Comparison of ENCODE assay signal across 10 cellular contexts in the genomic region with DNA sequence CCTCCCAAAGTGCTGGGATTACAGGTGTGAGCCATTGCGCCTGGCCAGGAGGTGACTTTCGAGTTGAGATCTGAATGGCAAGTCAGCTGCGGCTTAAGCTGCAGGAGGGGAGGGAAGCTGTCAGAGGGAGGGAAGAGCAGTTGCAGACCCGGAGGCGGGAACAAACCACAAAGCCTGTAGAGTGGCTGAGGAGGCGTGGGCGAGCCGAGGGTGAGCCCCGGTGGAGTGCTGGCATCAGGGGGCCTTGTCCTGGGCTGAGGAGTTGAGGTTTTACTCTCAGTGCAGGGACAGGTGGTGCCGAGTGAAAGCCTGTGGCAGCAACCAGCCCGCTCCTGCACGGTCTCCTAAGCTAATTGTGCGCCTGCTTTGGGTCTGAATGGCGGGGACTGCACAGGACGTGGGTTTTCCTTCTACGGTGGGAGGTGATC. TPM values are rescaled to one million over a fixed set of nuclear protein-coding genes. Genes with fewer than 3 reads are reported as not detected.
A peak's percentile ranks its signal among the peaks of the same experiment; 100 is the strongest.
DNase-seq lines count a peak whose midpoint lies in the region; ATAC-seq and TF ChIP-seq lines count a peak whose summit lies in the region.
"Had no signal": no experiment of that assay in that cellular context is flagged by ENCODE, and none has a peak within 500 bp of the region (broad histone marks: within the 10 kb centered on the region; RNA-seq: fewer than 3 reads in every experiment).

No MANE protein-coding gene starts in this region.

- no peak overlapping the region for H3K4me2 ChIP-seq in neuronal stem cell (ENCODE audit: insufficient read depth, low read length, poor library complexity, severe bottlenecking)
- no peak overlapping the region for H3K4me2 ChIP-seq in SK-N-SH

- no peaks in the 10 kb centered on the region for H3K9me2 ChIP-seq in SK-N-SH

- no peaks in the 10 kb centered on the region for H3F3A ChIP-seq in SK-N-SH (replicated peaks; ENCODE audit: insufficient read depth)

- no peak overlapping the region for H2BK5ac ChIP-seq in neuronal stem cell (ENCODE audit: low read length)

- no CpG with 5 or more reads among the region's 16 CpGs for WGBS in neuronal stem cell (ENCODE audit: extremely low coverage in 2 of 2, insufficient read length in 2 of 2, insufficient replicate concordance in 1 of 2), 2 donors
- WGBS in tibial nerve, 2 donors = 41 to 60% methylated on average over 16 of the region's 16 CpGs
- 88% methylated on average over 16 of the region's 16 CpGs for WGBS in SK-N-SH (ENCODE audit: low lambda C conversion rate)

- H3K27me3 ChIP-seq in neuronal stem cell (ENCODE audit: control insufficient read depth in 3 of 3, insufficient read depth in 3 of 3, low read depth in 1 of 3, low read length in 3 of 3) = no peaks in the 10 kb centered on the region
- H3K27me3 ChIP-seq in tibial nerve = no peaks in the 10 kb centered on the region
- H3K27me3 ChIP-seq in SK-N-SH (ENCODE audit: insufficient read depth) = no peaks in the 10 kb centered on the region
- H3K27me3 ChIP-seq: upper lobe of left lung had no signal

- H3K36me3 ChIP-seq in neuronal stem cell (replicated peaks in 1 of 2; ENCODE audit: control insufficient read depth in 2 of 2, insufficient read depth in 2 of 2, low read length in 2 of 2) = no peaks in the 10 kb centered on the region
- peaks cover 0 to 3% (median 0%) of the 10 kb centered on the region in 3 donors for H3K36me3 ChIP-seq in tibial nerve
- H3K36me3 ChIP-seq in SK-N-SH (replicated peaks in 1 of 2; ENCODE audit: control insufficient read depth in 1 of 2, insufficient read depth in 2 of 2, low read length in 1 of 2) = no peaks in the 10 kb centered on the region
- H3K36me3 ChIP-seq: upper lobe of left lung had no signal

- H4K8ac ChIP-seq in neuronal stem cell (ENCODE audit: low read depth, low read length) = no peak overlapping the region

- H3K27ac ChIP-seq in neuronal stem cell (replicated peaks; ENCODE audit: low read length) (no peak overlapping the region), tibial nerve (no peak overlapping the region), SK-N-SH (ENCODE audit: low read depth in 2 of 2, low read length in 1 of 2) (no peak overlapping the region)

- no peak overlapping the region for H2BK15ac ChIP-seq in neuronal stem cell (ENCODE audit: low read length)

- peak overlapping the region; percentile 80 for H3K23ac ChIP-seq in neuronal stem cell (ENCODE audit: low read depth, low read length, poor library complexity)

- no peak for TF ChIP-seq POLR2A in tibial nerve (IDR thresholded peaks at IDR 0.05)

- H3K4ac ChIP-seq in neuronal stem cell (ENCODE audit: low read length) = no peak overlapping the region

- no peak overlapping the region for H2AK5ac ChIP-seq in neuronal stem cell (ENCODE audit: low read depth, low read length)

- TF ChIP-seq CTCF in tibial nerve (IDR thresholded peaks at IDR 0.05) = no peak
- no peak for TF ChIP-seq CTCF in SK-N-SH (IDR thresholded peaks at IDR 0.05)

- H2AFZ ChIP-seq in neuronal stem cell (ENCODE audit: low read length) (no peak overlapping the region), SK-N-SH (ENCODE audit: low read depth) (no peak overlapping the region)

- peak overlapping the region; percentile 38 for H3K14ac ChIP-seq in neuronal stem cell (ENCODE audit: low read length)

- no peak overlapping the region for H2BK120ac ChIP-seq in neuronal stem cell (ENCODE audit: low read depth, low read length)

- ATAC-seq in GM19395 (IDR thresholded peaks at IDR 0.05; ENCODE audit: unreplicated experiment) (peak; percentile 47), GM21360 (IDR thresholded peaks at IDR 0.05; ENCODE audit: unreplicated experiment) (no peak), GM19467 (IDR thresholded peaks at IDR 0.05; ENCODE audit: unreplicated experiment) (no peak)

- peak overlapping the region; percentile 60 for H3K9ac ChIP-seq in neuronal stem cell (ENCODE audit: low read depth, low read length, poor library complexity)
- H3K9ac ChIP-seq in SK-N-SH = no peak overlapping the region

- TF ChIP-seq EP300 in tibial nerve (IDR thresholded peaks at IDR 0.05) (no peak), SK-N-SH (IDR thresholded peaks at IDR 0.05; ENCODE audit: borderline replicate concordance in 1 of 2, low read depth in 1 of 2, low read length in 1 of 2) (no peak)

- H3K9me3 ChIP-seq in neuronal stem cell (replicated peaks in 1 of 2; ENCODE audit: control insufficient read depth in 2 of 2, insufficient read depth in 1 of 2, low read depth in 1 of 2, low read length in 2 of 2) = peaks cover 0 to 2% of the 10 kb centered on the region in 2 donors
- H3K9me3 ChIP-seq in tibial nerve = no peaks in the 10 kb centered on the region
- H3K9me3 ChIP-seq in SK-N-SH = no peaks in the 10 kb centered on the region
- H3K9me3 ChIP-seq: upper lobe of left lung had no signal

- POLR2A ChIA-PET in SK-N-SH (lab: Yijun Ruan, JAX) = no interaction called here

- H3K18ac ChIP-seq in neuronal stem cell (ENCODE audit: low read length) = no peak overlapping the region

- CTCF ChIA-PET in SK-N-SH (lab: Yijun Ruan, JAX) = no interaction called here

- H3K4me3 ChIP-seq in neuronal stem cell (ENCODE audit: low read length in 2 of 2) = no peak overlapping the region
- H3K4me3 ChIP-seq in tibial nerve = no peak overlapping the region
- no peak overlapping the region for H3K4me3 ChIP-seq in SK-N-SH (ENCODE audit: low read depth in 2 of 2, low read length in 1 of 2)
- H3K4me3 ChIP-seq: upper lobe of left lung had no signal

- H3K79me2 ChIP-seq in SK-N-SH (ENCODE audit: insufficient read depth) = peaks cover 89% of the 10 kb centered on the region

- H4K91ac ChIP-seq in neuronal stem cell (ENCODE audit: low read depth, low read length, poor library complexity) = no peak overlapping the region

- DNase-seq in NCI-H345 (lab: John Stamatoyannopoulos, UW) (peak; percentile 77), activated T-cell treated with anti-CD3 and anti-CD28 coated beads for 24 hours (ENCODE audit: low read depth) (peak; percentile 55), neuronal stem cell (ENCODE audit: low spot score) (no peak), tibial nerve (ENCODE audit: low spot score in 2 of 2) (no peak), SK-N-SH (no peak)

- peaks cover 96% of the 10 kb centered on the region for H4K20me1 ChIP-seq in SK-N-SH (ENCODE audit: insufficient read depth)

- H3K4me1 ChIP-seq in neuronal stem cell (ENCODE audit: control insufficient read depth in 2 of 2, insufficient read depth in 1 of 2, low read depth in 1 of 2, low read length in 2 of 2) (peaks cover 16 to 21% of the 10 kb centered on the region in 2 donors), tibial nerve (peaks cover 0 to 40% (median 14%) of the 10 kb centered on the region in 4 donors), SK-N-SH (ENCODE audit: control insufficient read depth in 1 of 2, insufficient read depth in 2 of 2, low read depth in 1 of 2, low read length in 1 of 2) (peaks cover 0 to 7% of the 10 kb centered on the region in 2 experiments; a peak in 1 of 4 replicates)

- peaks cover 43% of the 10 kb centered on the region for H3K79me1 ChIP-seq in neuronal stem cell (ENCODE audit: low read depth, low read length)

- no peak for TF ChIP-seq RAD21 in SK-N-SH (IDR thresholded peaks at IDR 0.05; ENCODE audit: low read length)

- H2BK12ac ChIP-seq in neuronal stem cell (ENCODE audit: low read length) = no peak overlapping the region

TF ChIP-seq in SK-N-SH, 30 proteins besides CTCF, POLR2A, EP300 and RAD21 (continues in another document):
- TF ChIP-seq ELF1 (IDR thresholded peaks at IDR 0.05) (no peak), GABPA (IDR thresholded peaks at IDR 0.05; ENCODE audit: low read depth) (no peak), RXRA (IDR thresholded peaks at IDR 0.05; ENCODE audit: borderline replicate concordance, low read depth) (no peak), TCF12 (IDR thresholded peaks at IDR 0.05) (no peak), FOXM1 (IDR thresholded peaks at IDR 0.05; ENCODE audit: low read depth) (no peak), PBX3 (IDR thresholded peaks at IDR 0.05) (no peak), NFIC (IDR thresholded peaks at IDR 0.05; ENCODE audit: borderline replicate concordance) (no peak), FOSL2 (IDR thresholded peaks at IDR 0.05; ENCODE audit: borderline replicate concordance, low read depth) (no peak), YY1 (IDR thresholded peaks at IDR 0.05; ENCODE audit: low read depth) (no peak), EZH2phosphoT487 (IDR thresholded peaks at IDR 0.05; ENCODE audit: borderline replicate concordance, low read depth) (no peak), SIN3A (IDR thresholded peaks at IDR 0.05; ENCODE audit: borderline replicate concordance, low read depth, low read length) (no peak)

RNA-seq across cellular contexts. Expression of gene PPP1R37, which starts 24.2 kb away (rescaled TPM):
- polyA plus RNA-seq in neuronal stem cell (2013, experiment 1 of 2) = 15.6 TPM
- polyA plus RNA-seq in neuronal stem cell (2013, experiment 2 of 2) = 15.8 TPM
- total RNA-seq in tibial nerve = 10 to 100 TPM; 22.1 to 44.1 (median 33.5) TPM
- 19.3 and 24.4 TPM in 2 replicates for polyA plus RNA-seq in SK-N-SH (2012; rRNA removed)
- polyA plus RNA-seq in SK-N-SH (2012; cell fraction: cytosol; rRNA removed) = 9.4 and 14.2 TPM in 2 replicates
- 53.9 and 70.9 TPM in 2 replicates for polyA plus RNA-seq in SK-N-SH (2012; cell fraction: nucleus; rRNA removed)

RNA-seq across cellular contexts. Expression of gene GEMIN7, which starts 38.1 kb away (rescaled TPM):
- polyA plus RNA-seq in neuronal stem cell (2013, experiment 1 of 2) = 19.2 TPM
- 18.7 TPM for polyA plus RNA-seq in neuronal stem cell (2013, experiment 2 of 2)
- total RNA-seq in tibial nerve = 10 to 100 TPM in 3 of 4 donors, 1 to 10 TPM in 1; 8.8 to 30.3 (median 21.8) TPM
- 24.2 and 28.7 TPM in 2 replicates for polyA plus RNA-seq in SK-N-SH (2012; rRNA removed)
- 14.5 and 19.1 TPM in 2 replicates for polyA plus RNA-seq in SK-N-SH (2012; cell fraction: cytosol; rRNA removed)
- polyA plus RNA-seq in SK-N-SH (2012; cell fraction: nucleus; rRNA removed) = 16.1 and 16.5 TPM in 2 replicates

RNA-seq across cellular contexts. Expression of gene ZNF296, which starts 40.9 kb away (rescaled TPM):
- 1.2 TPM for polyA plus RNA-seq in neuronal stem cell (2013, experiment 1 of 2)
- polyA plus RNA-seq in neuronal stem cell (2013, experiment 2 of 2) = 1.0 TPM
- 1 to 10 TPM in 3 of 4 donors, not detected in 1; 2.1 to 4.2 (median 2.1) TPM for total RNA-seq in tibial nerve
- polyA plus RNA-seq in SK-N-SH (2012; rRNA removed) = 0.16 and 0.21 TPM in 2 replicates
- 0.06 and 0.12 TPM in 2 replicates for polyA plus RNA-seq in SK-N-SH (2012; cell fraction: cytosol; rRNA removed)
- polyA plus RNA-seq in SK-N-SH (2012; cell fraction: nucleus; rRNA removed) = 2.1 and 2.8 TPM in 2 replicates
- total RNA-seq: HT1080 had no signal

RNA-seq across cellular contexts. Expression of gene NKPD1, which starts 43.6 kb away (rescaled TPM):
- 0.28 TPM for polyA plus RNA-seq in neuronal stem cell (2013, experiment 1 of 2)
- polyA plus RNA-seq in neuronal stem cell (2013, experiment 2 of 2) = 0.33 TPM
- total RNA-seq in tibial nerve = 1 to 10 TPM in 1 of 4 donors, not detected in 3; 1.2 TPM
- 0.06 and 0.12 TPM in 2 replicates for polyA plus RNA-seq in SK-N-SH (2012; rRNA removed)
- 0.03 and 0.04 TPM in 2 replicates for polyA plus RNA-seq in SK-N-SH (2012; cell fraction: cytosol; rRNA removed)
- 0.97 and 1.9 TPM in 2 replicates for polyA plus RNA-seq in SK-N-SH (2012; cell fraction: nucleus; rRNA removed)
- total RNA-seq: HT1080 had no signal

Comparison
In these comparisons a context has a peak if more than half of its experiments do, and no peak if none do; other contexts are left out.
1. DNase-seq: peak in NCI-H345 (single experiment) and activated T-cell treated with anti-CD3 and anti-CD28 coated beads for 24 hours (single experiment); none in neuronal stem cell (single experiment), tibial nerve (0 of 2) and SK-N-SH (single experiment).